1 cellular context compared by ENCODE assay signal in the genomic region with DNA sequence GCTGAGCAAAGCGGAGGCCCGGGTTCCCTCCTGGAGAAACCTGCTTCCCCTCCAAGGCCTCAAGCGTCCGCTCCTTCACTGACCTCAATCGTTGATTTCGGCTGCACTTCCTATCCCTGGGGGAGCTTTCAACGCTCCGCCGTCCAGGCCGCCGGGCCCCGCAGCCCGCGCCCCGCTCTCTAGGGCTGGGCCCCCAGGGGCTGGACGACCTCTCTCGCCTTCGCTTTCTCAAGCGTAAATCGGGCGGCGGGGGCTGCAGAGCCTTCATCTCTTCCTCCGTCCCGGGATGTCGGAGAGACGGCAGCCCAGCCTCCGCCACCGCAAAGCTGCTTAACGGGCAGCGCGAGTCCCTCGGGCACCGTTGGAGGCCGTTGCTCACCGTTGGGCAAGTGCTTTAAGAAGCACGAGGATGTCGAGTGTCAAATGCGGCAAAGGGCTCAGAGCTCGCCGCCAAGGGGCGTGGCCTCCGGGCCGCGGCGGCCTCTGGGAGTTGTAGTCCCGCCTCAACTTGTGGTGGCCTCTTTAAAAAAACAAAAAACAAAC.
TF ChIP-seq lines count a peak whose summit lies in the region.

No MANE protein-coding gene starts in this region.

TF ChIP-seq in K562, 482 proteins besides CTCF, POLR2A, EP300 and RAD21 (continued from another document and continues in another):
- TF ChIP-seq, protein P1, sequence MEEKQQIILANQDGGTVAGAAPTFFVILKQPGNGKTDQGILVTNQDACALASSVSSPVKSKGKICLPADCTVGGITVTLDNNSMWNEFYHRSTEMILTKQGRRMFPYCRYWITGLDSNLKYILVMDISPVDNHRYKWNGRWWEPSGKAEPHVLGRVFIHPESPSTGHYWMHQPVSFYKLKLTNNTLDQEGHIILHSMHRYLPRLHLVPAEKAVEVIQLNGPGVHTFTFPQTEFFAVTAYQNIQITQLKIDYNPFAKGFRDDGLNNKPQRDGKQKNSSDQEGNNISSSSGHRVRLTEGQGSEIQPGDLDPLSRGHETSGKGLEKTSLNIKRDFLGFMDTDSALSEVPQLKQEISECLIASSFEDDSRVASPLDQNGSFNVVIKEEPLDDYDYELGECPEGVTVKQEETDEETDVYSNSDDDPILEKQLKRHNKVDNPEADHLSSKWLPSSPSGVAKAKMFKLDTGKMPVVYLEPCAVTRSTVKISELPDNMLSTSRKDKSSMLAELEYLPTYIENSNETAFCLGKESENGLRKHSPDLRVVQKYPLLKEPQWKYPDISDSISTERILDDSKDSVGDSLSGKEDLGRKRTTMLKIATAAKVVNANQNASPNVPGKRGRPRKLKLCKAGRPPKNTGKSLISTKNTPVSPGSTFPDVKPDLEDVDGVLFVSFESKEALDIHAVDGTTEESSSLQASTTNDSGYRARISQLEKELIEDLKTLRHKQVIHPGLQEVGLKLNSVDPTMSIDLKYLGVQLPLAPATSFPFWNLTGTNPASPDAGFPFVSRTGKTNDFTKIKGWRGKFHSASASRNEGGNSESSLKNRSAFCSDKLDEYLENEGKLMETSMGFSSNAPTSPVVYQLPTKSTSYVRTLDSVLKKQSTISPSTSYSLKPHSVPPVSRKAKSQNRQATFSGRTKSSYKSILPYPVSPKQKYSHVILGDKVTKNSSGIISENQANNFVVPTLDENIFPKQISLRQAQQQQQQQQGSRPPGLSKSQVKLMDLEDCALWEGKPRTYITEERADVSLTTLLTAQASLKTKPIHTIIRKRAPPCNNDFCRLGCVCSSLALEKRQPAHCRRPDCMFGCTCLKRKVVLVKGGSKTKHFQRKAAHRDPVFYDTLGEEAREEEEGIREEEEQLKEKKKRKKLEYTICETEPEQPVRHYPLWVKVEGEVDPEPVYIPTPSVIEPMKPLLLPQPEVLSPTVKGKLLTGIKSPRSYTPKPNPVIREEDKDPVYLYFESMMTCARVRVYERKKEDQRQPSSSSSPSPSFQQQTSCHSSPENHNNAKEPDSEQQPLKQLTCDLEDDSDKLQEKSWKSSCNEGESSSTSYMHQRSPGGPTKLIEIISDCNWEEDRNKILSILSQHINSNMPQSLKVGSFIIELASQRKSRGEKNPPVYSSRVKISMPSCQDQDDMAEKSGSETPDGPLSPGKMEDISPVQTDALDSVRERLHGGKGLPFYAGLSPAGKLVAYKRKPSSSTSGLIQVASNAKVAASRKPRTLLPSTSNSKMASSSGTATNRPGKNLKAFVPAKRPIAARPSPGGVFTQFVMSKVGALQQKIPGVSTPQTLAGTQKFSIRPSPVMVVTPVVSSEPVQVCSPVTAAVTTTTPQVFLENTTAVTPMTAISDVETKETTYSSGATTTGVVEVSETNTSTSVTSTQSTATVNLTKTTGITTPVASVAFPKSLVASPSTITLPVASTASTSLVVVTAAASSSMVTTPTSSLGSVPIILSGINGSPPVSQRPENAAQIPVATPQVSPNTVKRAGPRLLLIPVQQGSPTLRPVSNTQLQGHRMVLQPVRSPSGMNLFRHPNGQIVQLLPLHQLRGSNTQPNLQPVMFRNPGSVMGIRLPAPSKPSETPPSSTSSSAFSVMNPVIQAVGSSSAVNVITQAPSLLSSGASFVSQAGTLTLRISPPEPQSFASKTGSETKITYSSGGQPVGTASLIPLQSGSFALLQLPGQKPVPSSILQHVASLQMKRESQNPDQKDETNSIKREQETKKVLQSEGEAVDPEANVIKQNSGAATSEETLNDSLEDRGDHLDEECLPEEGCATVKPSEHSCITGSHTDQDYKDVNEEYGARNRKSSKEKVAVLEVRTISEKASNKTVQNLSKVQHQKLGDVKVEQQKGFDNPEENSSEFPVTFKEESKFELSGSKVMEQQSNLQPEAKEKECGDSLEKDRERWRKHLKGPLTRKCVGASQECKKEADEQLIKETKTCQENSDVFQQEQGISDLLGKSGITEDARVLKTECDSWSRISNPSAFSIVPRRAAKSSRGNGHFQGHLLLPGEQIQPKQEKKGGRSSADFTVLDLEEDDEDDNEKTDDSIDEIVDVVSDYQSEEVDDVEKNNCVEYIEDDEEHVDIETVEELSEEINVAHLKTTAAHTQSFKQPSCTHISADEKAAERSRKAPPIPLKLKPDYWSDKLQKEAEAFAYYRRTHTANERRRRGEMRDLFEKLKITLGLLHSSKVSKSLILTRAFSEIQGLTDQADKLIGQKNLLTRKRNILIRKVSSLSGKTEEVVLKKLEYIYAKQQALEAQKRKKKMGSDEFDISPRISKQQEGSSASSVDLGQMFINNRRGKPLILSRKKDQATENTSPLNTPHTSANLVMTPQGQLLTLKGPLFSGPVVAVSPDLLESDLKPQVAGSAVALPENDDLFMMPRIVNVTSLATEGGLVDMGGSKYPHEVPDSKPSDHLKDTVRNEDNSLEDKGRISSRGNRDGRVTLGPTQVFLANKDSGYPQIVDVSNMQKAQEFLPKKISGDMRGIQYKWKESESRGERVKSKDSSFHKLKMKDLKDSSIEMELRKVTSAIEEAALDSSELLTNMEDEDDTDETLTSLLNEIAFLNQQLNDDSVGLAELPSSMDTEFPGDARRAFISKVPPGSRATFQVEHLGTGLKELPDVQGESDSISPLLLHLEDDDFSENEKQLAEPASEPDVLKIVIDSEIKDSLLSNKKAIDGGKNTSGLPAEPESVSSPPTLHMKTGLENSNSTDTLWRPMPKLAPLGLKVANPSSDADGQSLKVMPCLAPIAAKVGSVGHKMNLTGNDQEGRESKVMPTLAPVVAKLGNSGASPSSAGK (IDR thresholded peaks at IDR 0.05): peak; percentile 97
- TF ChIP-seq CBX1 (IDR thresholded peaks at IDR 0.05; ENCODE audit: low read depth) (0 out of 2 replicates have a peak, but pooled peaks have one; percentile 59), RNF2 (IDR thresholded peaks at IDR 0.05) (peak; percentile 57; the same call in 1 of the 2 replicates), MECOM (CRISPR knock-in tag; IDR thresholded peaks at IDR 0.05) (no peak), RBM22 (IDR thresholded peaks at IDR 0.05; ENCODE audit: low read depth, low read length, poor library complexity, severe bottlenecking) (no peak), ZNF174 (CRISPR knock-in tag; IDR thresholded peaks at IDR 0.05) (no peak), MCM7 (IDR thresholded peaks at IDR 0.05) (no peak), ZNF384 (IDR thresholded peaks at IDR 0.05; ENCODE audit: low read depth, low read length) (0 out of 2 replicates have a peak, but pooled peaks have one; percentile 20), ZBTB17 (CRISPR knock-in tag; IDR thresholded peaks at IDR 0.05) (no peak), FOXJ2 (tag; IDR thresholded peaks at IDR 0.05) (no peak), ZFP36 (IDR thresholded peaks at IDR 0.05; ENCODE audit: low read depth, low read length, partially characterized antibody) (no peak), ZHX1 (conservative IDR thresholded peaks at IDR 0.05; ENCODE audit: low read length) (no peak), YBX1 (IDR thresholded peaks at IDR 0.05) (no peak), PHB (CRISPR knock-in tag; IDR thresholded peaks at IDR 0.05) (no peak), PCBP2 (IDR thresholded peaks at IDR 0.05; ENCODE audit: low read depth, low read length, poor library complexity, severe bottlenecking) (no peak), ZNF830 (CRISPR knock-in tag; IDR thresholded peaks at IDR 0.05) (no peak), ZNF347 (CRISPR knock-in tag; IDR thresholded peaks at IDR 0.05; ENCODE audit: low read depth) (no peak), KDM4B (IDR thresholded peaks at IDR 0.05; ENCODE audit: borderline replicate concordance in 2 of 2, low read depth in 1 of 2) (no peak), POLR2H (tag; IDR thresholded peaks at IDR 0.05; ENCODE audit: low read depth) (no peak; the same call in 1 of the 2 replicates), ZC3H4 (CRISPR knock-in tag; IDR thresholded peaks at IDR 0.05; ENCODE audit: borderline replicate concordance) (no peak), KAT7 (CRISPR knock-in tag; IDR thresholded peaks at IDR 0.05; ENCODE audit: borderline replicate concordance) (peak; percentile 82; the same call in 1 of the 2 replicates), SP1 (CRISPR knock-in tag; IDR thresholded peaks at IDR 0.05) (peak; percentile 79), TAF9B (IDR thresholded peaks at IDR 0.05; ENCODE audit: partially characterized antibody) (no peak), ZNF584 (CRISPR knock-in tag; IDR thresholded peaks at IDR 0.05; ENCODE audit: low read depth) (no peak), NR1H2 (CRISPR knock-in tag; IDR thresholded peaks at IDR 0.05) (no peak), BCOR (IDR thresholded peaks at IDR 0.05) (no peak), NR2C2 (CRISPR knock-in tag; IDR thresholded peaks at IDR 0.05) (no peak), NR2C2 (tag; IDR thresholded peaks at IDR 0.05) (peak; percentile 34; the same call in 1 of the 2 replicates), BACH1 (tag; IDR thresholded peaks at IDR 0.05) (no peak), SIX5 (IDR thresholded peaks at IDR 0.05; ENCODE audit: borderline replicate concordance in 1 of 2, insufficient read depth in 1 of 2, low read depth in 1 of 2, low read length in 2 of 2) (peak; percentile 56 to 63; a peak in 2 of 4 replicates), TFAP4 (CRISPR knock-in tag; IDR thresholded peaks at IDR 0.05; ENCODE audit: borderline replicate concordance) (peak; percentile 78; the same call in 1 of the 2 replicates), ZNF79 (CRISPR knock-in tag; IDR thresholded peaks at IDR 0.05; ENCODE audit: low read depth) (no peak), MTA3 (IDR thresholded peaks at IDR 0.05; ENCODE audit: borderline replicate concordance) (0 out of 2 replicates have a peak, but pooled peaks have one; percentile 14), MTA1 (IDR thresholded peaks at IDR 0.05; ENCODE audit: borderline replicate concordance) (no peak), POU5F1 (IDR thresholded peaks at IDR 0.05; ENCODE audit: borderline replicate concordance, low read depth, low read length, partially characterized antibody) (no peak)
- TF ChIP-seq, protein P2, sequence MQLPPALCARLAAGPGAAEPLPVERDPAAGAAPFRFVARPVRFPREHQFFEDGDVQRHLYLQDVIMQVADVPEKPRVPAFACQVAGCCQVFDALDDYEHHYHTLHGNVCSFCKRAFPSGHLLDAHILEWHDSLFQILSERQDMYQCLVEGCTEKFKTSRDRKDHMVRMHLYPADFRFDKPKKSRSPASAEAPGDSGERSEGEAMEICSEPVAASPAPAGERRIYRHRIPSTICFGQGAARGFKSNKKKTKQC (CRISPR knock-in tag; IDR thresholded peaks at IDR 0.05): peak; percentile 79; the same call in 1 of the 2 replicates
- TF ChIP-seq, protein P3, sequence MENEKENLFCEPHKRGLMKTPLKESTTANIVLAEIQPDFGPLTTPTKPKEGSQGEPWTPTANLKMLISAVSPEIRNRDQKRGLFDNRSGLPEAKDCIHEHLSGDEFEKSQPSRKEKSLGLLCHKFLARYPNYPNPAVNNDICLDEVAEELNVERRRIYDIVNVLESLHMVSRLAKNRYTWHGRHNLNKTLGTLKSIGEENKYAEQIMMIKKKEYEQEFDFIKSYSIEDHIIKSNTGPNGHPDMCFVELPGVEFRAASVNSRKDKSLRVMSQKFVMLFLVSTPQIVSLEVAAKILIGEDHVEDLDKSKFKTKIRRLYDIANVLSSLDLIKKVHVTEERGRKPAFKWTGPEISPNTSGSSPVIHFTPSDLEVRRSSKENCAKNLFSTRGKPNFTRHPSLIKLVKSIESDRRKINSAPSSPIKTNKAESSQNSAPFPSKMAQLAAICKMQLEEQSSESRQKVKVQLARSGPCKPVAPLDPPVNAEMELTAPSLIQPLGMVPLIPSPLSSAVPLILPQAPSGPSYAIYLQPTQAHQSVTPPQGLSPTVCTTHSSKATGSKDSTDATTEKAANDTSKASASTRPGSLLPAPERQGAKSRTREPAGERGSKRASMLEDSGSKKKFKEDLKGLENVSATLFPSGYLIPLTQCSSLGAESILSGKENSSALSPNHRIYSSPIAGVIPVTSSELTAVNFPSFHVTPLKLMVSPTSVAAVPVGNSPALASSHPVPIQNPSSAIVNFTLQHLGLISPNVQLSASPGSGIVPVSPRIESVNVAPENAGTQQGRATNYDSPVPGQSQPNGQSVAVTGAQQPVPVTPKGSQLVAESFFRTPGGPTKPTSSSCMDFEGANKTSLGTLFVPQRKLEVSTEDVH (IDR thresholded peaks at IDR 0.05; ENCODE audit: low read depth, partially characterized antibody): no peak
- TF ChIP-seq, protein P4, sequence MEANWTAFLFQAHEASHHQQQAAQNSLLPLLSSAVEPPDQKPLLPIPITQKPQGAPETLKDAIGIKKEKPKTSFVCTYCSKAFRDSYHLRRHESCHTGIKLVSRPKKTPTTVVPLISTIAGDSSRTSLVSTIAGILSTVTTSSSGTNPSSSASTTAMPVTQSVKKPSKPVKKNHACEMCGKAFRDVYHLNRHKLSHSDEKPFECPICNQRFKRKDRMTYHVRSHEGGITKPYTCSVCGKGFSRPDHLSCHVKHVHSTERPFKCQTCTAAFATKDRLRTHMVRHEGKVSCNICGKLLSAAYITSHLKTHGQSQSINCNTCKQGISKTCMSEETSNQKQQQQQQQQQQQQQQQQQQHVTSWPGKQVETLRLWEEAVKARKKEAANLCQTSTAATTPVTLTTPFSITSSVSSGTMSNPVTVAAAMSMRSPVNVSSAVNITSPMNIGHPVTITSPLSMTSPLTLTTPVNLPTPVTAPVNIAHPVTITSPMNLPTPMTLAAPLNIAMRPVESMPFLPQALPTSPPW (CRISPR knock-in tag; IDR thresholded peaks at IDR 0.05): no peak
